8 cellular contexts compared by ENCODE assay signal in genomic region chr7:66627151-66627681, GRCh38. TPM values are rescaled to one million over a fixed set of nuclear protein-coding genes. Genes with fewer than 3 reads are reported as not detected.
DNase-seq lines count a peak whose midpoint lies in the region; ATAC-seq and TF ChIP-seq lines count a peak whose summit lies in the region.

No MANE protein-coding gene starts in this region.

- H3K9ac ChIP-seq in OCI-LY3 (ENCODE audit: low read length): peak overlapping the region; percentile 78
- no peak overlapping the region for H3K9ac ChIP-seq in smooth muscle cell (ENCODE audit: low read depth)

- H2AFZ ChIP-seq in OCI-LY3 (ENCODE audit: low read depth, low read length): no peak overlapping the region
- no peak overlapping the region for H2AFZ ChIP-seq in smooth muscle cell (ENCODE audit: low read depth)

- H3K4me3 ChIP-seq in OCI-LY3 (ENCODE audit: low read length) (peak overlapping the region; percentile 98), esophagus muscularis mucosa (peak overlapping the region; percentile 75 to 97 (median 84)), smooth muscle cell (peak overlapping the region; percentile 66), testis (no peak overlapping the region)

- 22% methylated on average over 10 of the region's 10 CpGs for WGBS in esophagus muscularis mucosa
- WGBS in smooth muscle cell (ENCODE audit: low lambda C conversion rate): 22% methylated on average over 10 of the region's 10 CpGs
- 39 to 42% methylated on average over 10 of the region's 10 CpGs for WGBS in testis, 2 donors

- DNase-seq in NCI-H748 (lab: John Stamatoyannopoulos, UW; ENCODE audit: unreplicated experiment): peak; percentile 20
- no peak for DNase-seq in NCI-H748 treated with DMSO at 0.1 percent for 48 hours (lab: John Stamatoyannopoulos, UW)
- no peak for DNase-seq in esophagus muscularis mucosa (ENCODE audit: extremely low spot score)
- peak; percentile 7 for DNase-seq in smooth muscle cell (lab: John Stamatoyannopoulos, UW; ENCODE audit: unreplicated experiment)
- DNase-seq in testis: no peak
- no peak for DNase-seq in stimulated activated CD8-positive, alpha-beta memory T cell treated with anti-CD3 and anti-CD28 coated beads, Interleukin-4, amount 100 ng/mL, for 48 hours

- no peaks in the 10 kb centered on the region for H3K27me3 ChIP-seq in OCI-LY3 (ENCODE audit: low read depth, low read length)
- H3K27me3 ChIP-seq in esophagus muscularis mucosa: no peaks in the 10 kb centered on the region
- H3K27me3 ChIP-seq in smooth muscle cell (ENCODE audit: low read depth): no peaks in the 10 kb centered on the region
- H3K27me3 ChIP-seq in testis: no peaks in the 10 kb centered on the region

- TF ChIP-seq EP300 in esophagus muscularis mucosa (IDR thresholded peaks at IDR 0.05): peak; percentile 57

- TF ChIP-seq CTCF in OCI-LY3 (IDR thresholded peaks at IDR 0.05; ENCODE audit: low read depth, low read length) (no peak), esophagus muscularis mucosa (IDR thresholded peaks at IDR 0.05) (no peak), smooth muscle cell (IDR thresholded peaks at IDR 0.05; ENCODE audit: borderline replicate concordance, insufficient read depth, poor library complexity, severe bottlenecking) (no peak), testis (IDR thresholded peaks at IDR 0.05) (no peak)

- no peak for TF ChIP-seq POLR2A in esophagus muscularis mucosa (IDR thresholded peaks at IDR 0.05; ENCODE audit: low read depth)
- no peak for TF ChIP-seq POLR2A in testis (IDR thresholded peaks at IDR 0.05)

- no peak for ATAC-seq in GM18870 (IDR thresholded peaks at IDR 0.05; ENCODE audit: unreplicated experiment)

- H3F3A ChIP-seq in smooth muscle cell (ENCODE audit: low read depth): peaks cover 11% of the 10 kb centered on the region

- H3K9me3 ChIP-seq in OCI-LY3 (ENCODE audit: insufficient read depth, low read length) (no peaks in the 10 kb centered on the region), esophagus muscularis mucosa (no peaks in the 10 kb centered on the region), smooth muscle cell (replicated peaks; ENCODE audit: low read depth) (no peaks in the 10 kb centered on the region), testis (no peaks in the 10 kb centered on the region)

- intact Hi-C loops in esophagus muscularis mucosa (cut with DNase I): loop anchor here (2.0 kb wide), 1 partner anchor 34 kb away; no protein-coding TSS in a partner anchor
- intact Hi-C loops in testis (cut with DNase I; ENCODE audit: low total_unique reads): no loop called here

- peaks cover 17% of the 10 kb centered on the region for H3K4me1 ChIP-seq in OCI-LY3 (ENCODE audit: low read length)
- H3K4me1 ChIP-seq in esophagus muscularis mucosa: peaks cover 11 to 42% (median 37%) of the 10 kb centered on the region in 4 donors
- H3K4me1 ChIP-seq in smooth muscle cell (ENCODE audit: low read depth): peaks cover 4% of the 10 kb centered on the region
- peaks cover 8% of the 10 kb centered on the region for H3K4me1 ChIP-seq in testis

- H4K20me1 ChIP-seq in OCI-LY3 (ENCODE audit: insufficient read depth, low read length) (no peaks in the 10 kb centered on the region), smooth muscle cell (ENCODE audit: low read depth) (no peaks in the 10 kb centered on the region)

- H3K36me3 ChIP-seq in OCI-LY3 (replicated peaks; ENCODE audit: low read depth, low read length): no peaks in the 10 kb centered on the region
- H3K36me3 ChIP-seq in esophagus muscularis mucosa: no peaks in the 10 kb centered on the region
- H3K36me3 ChIP-seq in smooth muscle cell (ENCODE audit: low read depth): no peaks in the 10 kb centered on the region
- no peaks in the 10 kb centered on the region for H3K36me3 ChIP-seq in testis (ENCODE audit: low read depth, missing control alignments)

- H3K79me2 ChIP-seq in OCI-LY3 (ENCODE audit: low read length) (no peaks in the 10 kb centered on the region), smooth muscle cell (ENCODE audit: low read depth) (peaks cover 20% of the 10 kb centered on the region)

- H3K27ac ChIP-seq in OCI-LY3 (ENCODE audit: low read length) (no peak overlapping the region), esophagus muscularis mucosa (replicated peaks in 1 of 4) (peak overlapping the region; percentile 97 to 100 (median 98)), smooth muscle cell (ENCODE audit: low read depth) (peak overlapping the region; percentile 79), testis (peak overlapping the region in 1 of 2 donors; percentile 99)

- peak overlapping the region; percentile 100 for H3K4me2 ChIP-seq in OCI-LY3 (ENCODE audit: low read length)
- peak overlapping the region; percentile 84 for H3K4me2 ChIP-seq in smooth muscle cell

RNA-seq across cellular contexts. Expression of gene KCTD7, which starts 1.5 kb away (rescaled TPM):
- total RNA-seq in esophagus muscularis mucosa (10 to 100 TPM in 3 of 4 donors, 1 to 10 TPM in 1; 9.4 to 22.5 (median 15.1) TPM), smooth muscle cell (6.3 and 8.1 TPM in 2 replicates), testis (10 to 100 TPM; 62.4 to 71.7 TPM)
- polyA plus RNA-seq in smooth muscle cell (3.9 and 4.8 TPM in 2 replicates), testis (ENCODE audit: insufficient read depth, low read depth, low replicate concordance) (36.1 TPM)

Comparison
In these comparisons a context has a peak if more than half of its experiments do, and no peak if none do; other contexts are left out.
1. DNase-seq: peak in NCI-H748 (single experiment) and smooth muscle cell (single experiment); none in NCI-H748 treated with DMSO at 0.1 percent for 48 hours (single experiment), esophagus muscularis mucosa (single experiment), testis (single experiment) and stimulated activated CD8-positive, alpha-beta memory T cell treated with anti-CD3 and anti-CD28 coated beads, Interleukin-4, amount 100 ng/mL, for 48 hours (single experiment).
2. H3K4me3 ChIP-seq: peak in OCI-LY3 (single experiment), esophagus muscularis mucosa (4 of 4) and smooth muscle cell (single experiment); none in testis (0 of 2).